ENCODE assay signal across 20 cellular contexts in the genomic region with DNA sequence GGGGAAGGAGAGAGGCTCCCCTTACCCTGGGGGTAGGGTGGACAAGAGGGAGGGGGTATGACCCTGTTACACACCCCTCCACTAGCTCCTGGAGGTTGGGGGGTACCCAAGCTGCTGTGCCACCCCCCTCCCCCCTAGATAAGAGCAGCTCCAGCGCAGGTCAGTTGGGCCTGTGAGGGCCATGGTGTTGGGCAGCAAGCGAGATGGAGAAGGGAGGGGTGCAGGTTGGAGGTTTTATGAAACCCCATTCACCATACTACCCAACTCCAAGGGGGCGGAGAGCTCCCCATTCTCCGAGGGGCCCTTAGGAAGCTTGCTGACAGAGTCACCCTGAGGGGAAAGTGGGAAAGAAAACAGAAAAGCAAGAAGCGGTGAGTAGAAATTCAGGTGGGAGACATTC. TPM values are rescaled to one million over a fixed set of nuclear protein-coding genes. Genes with fewer than 3 reads are reported as not detected.
DNase-seq lines count a peak whose midpoint lies in the region; ATAC-seq and TF ChIP-seq lines count a peak whose summit lies in the region.
"Had no signal": no experiment of that assay in that cellular context is flagged by ENCODE, and none has a peak within 500 bp of the region (broad histone marks: within the 10 kb centered on the region; RNA-seq: fewer than 3 reads in every experiment).

No MANE protein-coding gene starts in this region.

- CTCF ChIA-PET in activated CD4-positive, alpha-beta T cell treated with anti-CD3 and anti-CD28 coated beads, Interleukin-2, amount 10 ng/mL, durations not matched to agents 7 days and 5 days (lab: Charles Lee), result interaction anchor here (0.7 to 1.1 kb wide), 4 partner anchors 9 to 96 kb away, joined by 3 to 5 read pairs (median 4); partner anchors contain the start of genes FXR2, TP53 and WRAP53
- CTCF ChIA-PET in WTC11 (lab: Charles Lee), result no interaction called here

- H3K36me3 Mint-ChIP-seq in activated CD4-positive, alpha-beta T cell treated with anti-CD3 and anti-CD28 coated beads, Interleukin-2, amount 10 ng/mL, durations not matched to agents 7 days and 5 days (ENCODE audit: low read depth), result peaks cover 47% of the 10 kb centered on the region
- peaks cover 66% of the 10 kb centered on the region for H3K36me3 Mint-ChIP-seq in activated CD4-positive, alpha-beta T cell treated with anti-CD3 and anti-CD28 coated beads, Interleukin-2, amount 10 ng/mL, durations not matched to agents 24 days and 14 days (ENCODE audit: low read depth)
- H3K36me3 Mint-ChIP-seq in WTC11, result peaks cover 54% of the 10 kb centered on the region

- H3K4me1 Mint-ChIP-seq in activated CD4-positive, alpha-beta T cell treated with anti-CD3 and anti-CD28 coated beads, Interleukin-2, amount 10 ng/mL, durations not matched to agents 7 days and 5 days, result peaks cover 4% of the 10 kb centered on the region
- H3K4me1 Mint-ChIP-seq in activated CD4-positive, alpha-beta T cell treated with anti-CD3 and anti-CD28 coated beads, Interleukin-2, amount 10 ng/mL, durations not matched to agents 24 days and 14 days, result peaks cover 3% of the 10 kb centered on the region
- peaks cover 30% of the 10 kb centered on the region for H3K4me1 Mint-ChIP-seq in WTC11

- peaks cover 38 to 72% (median 39%) of the 10 kb centered on the region in 3 donors for H3K36me3 ChIP-seq in esophagus squamous epithelium
- H3K36me3 ChIP-seq in gastrocnemius medialis, result peaks cover 0 to 77% of the 10 kb centered on the region in 2 donors
- peaks cover 5 to 100% (median 68%) of the 10 kb centered on the region in 6 donors for H3K36me3 ChIP-seq in spleen

- TF ChIP-seq CTCF in WTC11 (IDR thresholded peaks at IDR 0.05) (no peak), esophagus squamous epithelium (IDR thresholded peaks at IDR 0.05) (no peak), gastrocnemius medialis (IDR thresholded peaks at IDR 0.05 in 4 of 5, conservative IDR thresholded peaks at IDR 0.05 in 1 of 5) (no peak), spleen (IDR thresholded peaks at IDR 0.05 in 8 of 11, conservative IDR thresholded peaks at IDR 0.05 in 3 of 11) (no peak)

- no peak overlapping the region for H3K4me3 ChIP-seq in esophagus squamous epithelium
- H3K4me3 ChIP-seq in gastrocnemius medialis, result no peak overlapping the region
- no peak overlapping the region for H3K4me3 ChIP-seq in spleen
- H3K4me3 ChIP-seq: BLaER1, dorsolateral prefrontal cortex, Peyer's patch, thyroid gland had no signal

- intact Hi-C loops in activated CD4-positive, alpha-beta T cell treated with anti-CD3 and anti-CD28 coated beads, Interleukin-2, amount 10 ng/mL, durations not matched to agents 24 days and 14 days (cut with micrococcal nuclease), result no loop called here
- intact Hi-C loops in esophagus squamous epithelium (cut with DNase I) (loop anchor here (5.0 kb wide), 1 partner anchor 91 kb away; no protein-coding TSS in a partner anchor), gastrocnemius medialis (cut with DNase I; ENCODE audit: low total_unique reads) (loop anchor here (2.0 kb wide), 1 partner anchor 77 kb away; no protein-coding TSS in a partner anchor), spleen (cut with DNase I; ENCODE audit: low total_unique reads) (no loop called here)

- no peak for ATAC-seq in WTC11
- ATAC-seq in gastrocnemius medialis, result no peak

- H3K27ac ChIP-seq in esophagus squamous epithelium (peak overlapping the region; percentile 90 to 96 (median 96)), gastrocnemius medialis (peak overlapping the region in 3 of 4 donors; percentile 64 to 81 (median 76)), spleen (no peak overlapping the region)
- H3K27ac ChIP-seq: BLaER1, dorsolateral prefrontal cortex, Peyer's patch, thyroid gland had no signal

- 82 to 90% methylated on average over 4 to 5 of the region's 5 CpGs for WGBS in esophagus squamous epithelium, 2 donors
- 80 to 98% (median 95%) methylated on average over 5 of the region's 5 CpGs for WGBS in spleen, 5 donors

- no peaks in the 10 kb centered on the region for H3K9me3 Mint-ChIP-seq in activated CD4-positive, alpha-beta T cell treated with anti-CD3 and anti-CD28 coated beads, Interleukin-2, amount 10 ng/mL, durations not matched to agents 7 days and 5 days
- H3K9me3 Mint-ChIP-seq in activated CD4-positive, alpha-beta T cell treated with anti-CD3 and anti-CD28 coated beads, Interleukin-2, amount 10 ng/mL, durations not matched to agents 24 days and 14 days, result no peaks in the 10 kb centered on the region
- no peaks in the 10 kb centered on the region for H3K9me3 Mint-ChIP-seq in WTC11
- H3K9me3 Mint-ChIP-seq: activated naive CD4-positive, alpha-beta T cell treated with anti-CD3 and anti-CD28 coated beads, Interleukin-2, amount 10 ng/mL, durations not matched to agents 7 days and 5 days; nephron had no signal

- H3K9me3 ChIP-seq in esophagus squamous epithelium (no peaks in the 10 kb centered on the region), gastrocnemius medialis (no peaks in the 10 kb centered on the region), spleen (no peaks in the 10 kb centered on the region)
- H3K9me3 ChIP-seq: BLaER1, Peyer's patch, thyroid gland had no signal

- TF ChIP-seq POLR2A in esophagus squamous epithelium (IDR thresholded peaks at IDR 0.05), result no peak
- no peak for TF ChIP-seq POLR2A in gastrocnemius medialis (IDR thresholded peaks at IDR 0.05)
- no peak for TF ChIP-seq POLR2A in spleen (IDR thresholded peaks at IDR 0.05)

- peaks cover 19 to 50% (median 28%) of the 10 kb centered on the region in 3 donors for H3K4me1 ChIP-seq in esophagus squamous epithelium
- H3K4me1 ChIP-seq in gastrocnemius medialis, result peaks cover 11 to 24% of the 10 kb centered on the region in 2 donors
- H3K4me1 ChIP-seq in spleen, result peaks cover 7 to 33% (median 16%) of the 10 kb centered on the region in 6 donors

- no peaks in the 10 kb centered on the region for H3K27me3 Mint-ChIP-seq in activated CD4-positive, alpha-beta T cell treated with anti-CD3 and anti-CD28 coated beads, Interleukin-2, amount 10 ng/mL, durations not matched to agents 7 days and 5 days
- H3K27me3 Mint-ChIP-seq in activated CD4-positive, alpha-beta T cell treated with anti-CD3 and anti-CD28 coated beads, Interleukin-2, amount 10 ng/mL, durations not matched to agents 24 days and 14 days, result no peaks in the 10 kb centered on the region
- no peaks in the 10 kb centered on the region for H3K27me3 Mint-ChIP-seq in WTC11 (ENCODE audit: low read depth)
- H3K27me3 Mint-ChIP-seq: activated naive CD4-positive, alpha-beta T cell treated with anti-CD3 and anti-CD28 coated beads, Interleukin-2, amount 10 ng/mL, durations not matched to agents 7 days and 5 days had no signal

- peak overlapping the region; percentile 46 for H3K27ac Mint-ChIP-seq in activated CD4-positive, alpha-beta T cell treated with anti-CD3 and anti-CD28 coated beads, Interleukin-2, amount 10 ng/mL, durations not matched to agents 7 days and 5 days
- H3K27ac Mint-ChIP-seq in activated CD4-positive, alpha-beta T cell treated with anti-CD3 and anti-CD28 coated beads, Interleukin-2, amount 10 ng/mL, durations not matched to agents 24 days and 14 days, result no peak overlapping the region
- H3K27ac Mint-ChIP-seq in WTC11, result peak overlapping the region; percentile 97

- in situ Hi-C loops in gastrocnemius medialis (cut with MboI; ENCODE audit: low sequenced_read_pairs in 4 of 4), result no loop called here

- POLR2A ChIA-PET in activated CD4-positive, alpha-beta T cell treated with anti-CD3 and anti-CD28 coated beads, Interleukin-2, amount 10 ng/mL, durations not matched to agents 7 days and 5 days (lab: Charles Lee), result no interaction called here
- POLR2A ChIA-PET in WTC11 (lab: Charles Lee), result interaction anchor here (4.6 kb wide), 1 partner anchor 96 kb away, joined by 41 read pairs; the partner anchor contains the start of genes TP53 and WRAP53

- no peak for DNase-seq in activated CD4-positive, alpha-beta T cell treated with anti-CD3 and anti-CD28 coated beads, Interleukin-2, amount 10 ng/mL, durations not matched to agents 7 days and 5 days
- no peak for DNase-seq in activated CD4-positive, alpha-beta T cell treated with anti-CD3 and anti-CD28 coated beads, Interleukin-2, amount 10 ng/mL, durations not matched to agents 24 days and 14 days
- no peak for DNase-seq in WTC11 (ENCODE audit: low spot score)
- no peak for DNase-seq in esophagus squamous epithelium (lab: John Stamatoyannopoulos, UW)
- no peak for DNase-seq in gastrocnemius medialis
- DNase-seq in inferior parietal cortex (ENCODE audit: extremely low spot score), result no peak
- DNase-seq in spleen, result no peak
- no peak for DNase-seq in H4 (ENCODE audit: low spot score)
- DNase-seq: activated CD4-positive, alpha-beta T cell treated with anti-CD3 and anti-CD28 coated beads, Interleukin-2, amount 50 U/mL, for 1 hour; activated naive CD4-positive, alpha-beta T cell treated with anti-CD3 and anti-CD28 coated beads, Interleukin-2, amount 10 ng/mL, durations not matched to agents 7 days and 5 days; brain microvascular endothelial cell; dorsolateral prefrontal cortex; head of caudate nucleus; islet precursor cell; NCI-H1436; Peyer's patch; stimulated activated CD4-positive, alpha-beta T cell treated with anti-CD3 and anti-CD28 coated beads, Interleukin-12 subunit alpha, Interleukin-12 subunit beta, amount 100 ng/mL, for 4 hours; thyroid gland had no signal

- no peak overlapping the region for H3K4me3 Mint-ChIP-seq in activated CD4-positive, alpha-beta T cell treated with anti-CD3 and anti-CD28 coated beads, Interleukin-2, amount 10 ng/mL, durations not matched to agents 7 days and 5 days
- H3K4me3 Mint-ChIP-seq in activated CD4-positive, alpha-beta T cell treated with anti-CD3 and anti-CD28 coated beads, Interleukin-2, amount 10 ng/mL, durations not matched to agents 24 days and 14 days, result no peak overlapping the region
- H3K4me3 Mint-ChIP-seq in WTC11, result no peak overlapping the region; the same call in 1 of the 2 replicates
- H3K4me3 Mint-ChIP-seq: activated naive CD4-positive, alpha-beta T cell treated with anti-CD3 and anti-CD28 coated beads, Interleukin-2, amount 10 ng/mL, durations not matched to agents 7 days and 5 days had no signal

- H3K27me3 ChIP-seq in esophagus squamous epithelium (no peaks in the 10 kb centered on the region), gastrocnemius medialis (no peaks in the 10 kb centered on the region), spleen (replicated peaks in 1 of 7) (no peaks in the 10 kb centered on the region)
- H3K27me3 ChIP-seq: BLaER1, brain microvascular endothelial cell, dorsolateral prefrontal cortex, Peyer's patch, thyroid gland had no signal

RNA-seq across cellular contexts. Expression of gene SOX15, which starts 1.7 kb away (rescaled TPM):
- under 1 TPM; 0.57 to 0.71 TPM for total RNA-seq in activated CD4-positive, alpha-beta T cell treated with anti-CD3 and anti-CD28 coated beads, Interleukin-2, amount 10 ng/mL, durations not matched to agents 7 days and 5 days
- total RNA-seq in activated CD4-positive, alpha-beta T cell treated with anti-CD3 and anti-CD28 coated beads, Interleukin-2, amount 10 ng/mL, durations not matched to agents 24 days and 14 days, result 0.43 TPM in 1 of 2 replicates, not detected in the other
- 15.2 to 19.9 TPM (median 17.5 TPM) in 3 replicates for total RNA-seq in WTC11 (2021)
- total RNA-seq in esophagus squamous epithelium, result 100 to 1,000 TPM in 2 of 4 donors, 10 to 100 TPM in 2; 89.1 to 127 (median 103) TPM
- 1 to 10 TPM in 2 of 4 donors, under 1 TPM in 1, not detected in 1; 0.66 to 1.3 (median 1.1) TPM for total RNA-seq in gastrocnemius medialis
- total RNA-seq in spleen, result 1 to 10 TPM in 1 of 7 donors, under 1 TPM in 2, not detected in 4; 0.41 to 1.7 (median 0.64) TPM
- polyA plus RNA-seq in spleen, result under 1 TPM; 0.20 to 0.44 (median 0.32) TPM
- total RNA-seq in H4 (2014; rRNA removed; shearing (Covaris generic)), result not detected in 2 replicates

RNA-seq across cellular contexts. Expression of gene MPDU1, which starts 7.9 kb away (rescaled TPM):
- total RNA-seq in activated CD4-positive, alpha-beta T cell treated with anti-CD3 and anti-CD28 coated beads, Interleukin-2, amount 10 ng/mL, durations not matched to agents 7 days and 5 days, result 10 to 100 TPM; 62.3 to 81.7 TPM
- total RNA-seq in activated CD4-positive, alpha-beta T cell treated with anti-CD3 and anti-CD28 coated beads, Interleukin-2, amount 10 ng/mL, durations not matched to agents 24 days and 14 days, result 92.5 and 104 TPM in 2 replicates
- total RNA-seq in WTC11 (2021) (55.3 to 57.7 TPM (median 57.0 TPM) in 3 replicates), esophagus squamous epithelium (100 to 1,000 TPM in 2 of 4 donors, 10 to 100 TPM in 2; 69.3 to 123 (median 100) TPM), gastrocnemius medialis (100 to 1,000 TPM in 2 of 4 donors, 10 to 100 TPM in 2; 55.9 to 157 (median 101) TPM), spleen (100 to 1,000 TPM in 1 of 7 donors, 10 to 100 TPM in 6; 35.5 to 163 (median 51.2) TPM)
- 10 to 100 TPM; 42.7 to 73.0 (median 59.5) TPM for polyA plus RNA-seq in spleen
- total RNA-seq in H4 (2014; rRNA removed; shearing (Covaris generic)), result 146 and 193 TPM in 2 replicates

RNA-seq across cellular contexts. Expression of gene CD68, which starts 12.2 kb away (rescaled TPM):
- total RNA-seq in activated CD4-positive, alpha-beta T cell treated with anti-CD3 and anti-CD28 coated beads, Interleukin-2, amount 10 ng/mL, durations not matched to agents 7 days and 5 days, result 1 to 10 TPM; 3.8 to 4.4 TPM
- total RNA-seq in activated CD4-positive, alpha-beta T cell treated with anti-CD3 and anti-CD28 coated beads, Interleukin-2, amount 10 ng/mL, durations not matched to agents 24 days and 14 days, result 3.2 and 3.5 TPM in 2 replicates
- total RNA-seq in WTC11 (2021) (0.41 to 0.87 TPM (median 0.72 TPM) in 3 replicates), esophagus squamous epithelium (10 to 100 TPM; 32.1 to 52.9 (median 45.2) TPM), gastrocnemius medialis (10 to 100 TPM; 10.1 to 66.5 (median 20.3) TPM), spleen (100 to 1,000 TPM; 177 to 387 (median 271) TPM)
- polyA plus RNA-seq in spleen, result 100 to 1,000 TPM in 1 of 3 donors, 10 to 100 TPM in 2; 52.5 to 236 (median 86.1) TPM
- 19.9 and 21.6 TPM in 2 replicates for total RNA-seq in H4 (2014; rRNA removed; shearing (Covaris generic))

RNA-seq across cellular contexts. Expression of gene FXR2, which starts 23.1 kb away (rescaled TPM):
- 10 to 100 TPM; 27.5 to 28.8 TPM for total RNA-seq in activated CD4-positive, alpha-beta T cell treated with anti-CD3 and anti-CD28 coated beads, Interleukin-2, amount 10 ng/mL, durations not matched to agents 7 days and 5 days
- 62.6 and 64.4 TPM in 2 replicates for total RNA-seq in activated CD4-positive, alpha-beta T cell treated with anti-CD3 and anti-CD28 coated beads, Interleukin-2, amount 10 ng/mL, durations not matched to agents 24 days and 14 days
- total RNA-seq in WTC11 (2021) (32.5 to 35.1 TPM (median 33.3 TPM) in 3 replicates), esophagus squamous epithelium (10 to 100 TPM; 17.2 to 24.0 (median 20.6) TPM), gastrocnemius medialis (100 to 1,000 TPM; 100 to 174 (median 140) TPM), spleen (10 to 100 TPM; 17.7 to 29.3 (median 26.7) TPM)
- 10 to 100 TPM; 18.9 to 26.9 (median 20.4) TPM for polyA plus RNA-seq in spleen
- 11.4 and 16.5 TPM in 2 replicates for total RNA-seq in H4 (2014; rRNA removed; shearing (Covaris generic))

RNA-seq across cellular contexts. Expression of gene SENP3, which starts 29.9 kb away (rescaled TPM):
- total RNA-seq in activated CD4-positive, alpha-beta T cell treated with anti-CD3 and anti-CD28 coated beads, Interleukin-2, amount 10 ng/mL, durations not matched to agents 7 days and 5 days, result 10 to 100 TPM; 51.8 to 53.0 TPM
- total RNA-seq in activated CD4-positive, alpha-beta T cell treated with anti-CD3 and anti-CD28 coated beads, Interleukin-2, amount 10 ng/mL, durations not matched to agents 24 days and 14 days, result 89.7 and 93.0 TPM in 2 replicates
- total RNA-seq in WTC11 (2021) (72.2 to 85.4 TPM (median 75.2 TPM) in 3 replicates), esophagus squamous epithelium (10 to 100 TPM; 32.1 to 65.4 (median 48.3) TPM), gastrocnemius medialis (10 to 100 TPM; 63.6 to 71.5 (median 68.8) TPM), spleen (10 to 100 TPM; 36.3 to 71.7 (median 42.9) TPM)
- polyA plus RNA-seq in spleen, result 10 to 100 TPM; 43.1 to 52.7 (median 45.6) TPM
- 59.5 and 61.3 TPM in 2 replicates for total RNA-seq in H4 (2014; rRNA removed; shearing (Covaris generic))

Comparison
In these comparisons a context has a peak if more than half of its experiments do, and no peak if none do; other contexts are left out.
1. H3K27ac ChIP-seq: peak in esophagus squamous epithelium (4 of 4) and gastrocnemius medialis (3 of 4); none in spleen (0 of 8).
2. intact Hi-C loops: an anchor here in esophagus squamous epithelium (5.0 kb wide) and gastrocnemius medialis (2.0 kb wide); none called in activated CD4-positive, alpha-beta T cell treated with anti-CD3 and anti-CD28 coated beads, Interleukin-2, amount 10 ng/mL, durations not matched to agents 24 days and 14 days and spleen.